ENCODE assay signal across 6 cellular contexts in the genomic region with DNA sequence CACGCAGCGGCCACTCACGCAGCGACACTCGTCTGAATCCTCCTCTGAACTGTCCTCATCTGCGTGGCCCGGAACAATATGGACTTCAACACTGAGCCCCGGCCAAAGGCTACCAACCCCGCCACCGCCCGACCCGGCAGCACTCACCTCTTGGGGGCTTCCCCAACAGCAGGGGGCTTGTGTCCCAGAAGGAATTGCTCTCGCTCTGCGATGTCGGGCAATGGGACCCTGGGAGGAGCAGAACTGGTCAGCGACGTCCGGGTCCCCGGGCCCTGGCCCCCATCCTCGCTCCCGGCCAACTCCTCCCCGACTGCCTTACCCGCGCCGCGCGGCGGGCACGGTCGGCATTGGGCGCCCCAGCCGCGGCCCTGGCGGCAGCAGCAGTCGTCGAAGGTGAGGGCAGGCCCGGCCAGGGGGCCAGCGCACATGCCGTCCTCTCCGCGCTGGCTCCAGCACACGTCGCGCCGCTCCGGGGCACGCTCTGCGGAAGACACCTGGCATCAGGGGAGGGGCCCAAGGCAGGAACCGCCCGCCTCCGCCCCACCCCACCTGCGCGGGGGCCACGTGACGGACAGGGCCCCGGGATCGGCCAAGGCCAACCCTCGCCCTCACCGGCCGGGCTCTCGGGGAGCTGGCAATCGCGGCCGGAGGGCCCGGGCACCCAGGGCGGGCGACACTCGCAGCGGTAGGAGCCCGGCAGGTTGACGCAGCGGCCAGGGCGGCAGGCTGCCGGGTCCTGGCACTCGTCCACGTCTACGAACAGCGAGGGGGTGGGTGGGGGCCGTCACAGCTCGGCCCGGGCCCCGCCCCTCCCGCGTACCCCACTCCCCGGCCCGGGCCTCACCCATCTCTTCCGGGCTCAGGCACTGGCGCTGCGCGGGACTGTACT. TPM values are rescaled to one million over a fixed set of nuclear protein-coding genes. Genes with fewer than 3 reads are reported as not detected.
A peak's percentile ranks its signal among the peaks of the same experiment; 100 is the strongest.
DNase-seq lines count a peak whose midpoint lies in the region; TF ChIP-seq lines count a peak whose summit lies in the region.

No MANE protein-coding gene starts in this region.

- H3K4me3 ChIP-seq in esophagus squamous epithelium = peak overlapping the region; percentile 40 to 82 (median 56)

- H3K36me3 Mint-ChIP-seq in activated T-cell treated with anti-CD3 and anti-CD28 coated beads, Interleukin-2, amount 50 U/mL, for 24 hours (ENCODE audit: low read depth) = peaks cover 56% of the 10 kb centered on the region
- H3K36me3 Mint-ChIP-seq in stimulated activated naive CD8-positive, alpha-beta T cell treated with anti-CD3 and anti-CD28 coated beads, Interleukin-15, Interleukin-2, amounts not matched to agents 100 ng/mL and 50 ng/mL, for 24 hours (ENCODE audit: low read depth) = peaks cover 10% of the 10 kb centered on the region

- H3K27ac ChIP-seq in esophagus squamous epithelium = peak overlapping the region; percentile 92 to 98 (median 96)

- peak in 2 of 6 experiments; percentile 6 to 44 for TF ChIP-seq CTCF in esophagus squamous epithelium (IDR thresholded peaks at IDR 0.05)

- peak in 1 of 4 donors; percentile 56 for TF ChIP-seq POLR2A in esophagus squamous epithelium (IDR thresholded peaks at IDR 0.05)

- WGBS in esophagus squamous epithelium, 2 donors = 13 to 53% methylated on average over 16 to 27 of the region's 90 CpGs

- H3K4me1 ChIP-seq in esophagus squamous epithelium = peaks cover 21 to 41% (median 25%) of the 10 kb centered on the region in 3 donors

- H3K9me3 Mint-ChIP-seq in activated T-cell treated with anti-CD3 and anti-CD28 coated beads, Interleukin-2, amount 50 U/mL, for 24 hours = no peaks in the 10 kb centered on the region
- H3K9me3 Mint-ChIP-seq in stimulated activated naive CD8-positive, alpha-beta T cell treated with anti-CD3 and anti-CD28 coated beads, Interleukin-15, Interleukin-2, amounts not matched to agents 100 ng/mL and 50 ng/mL, for 24 hours = no peaks in the 10 kb centered on the region

- peaks cover 27% of the 10 kb centered on the region for H3K4me1 Mint-ChIP-seq in activated T-cell treated with anti-CD3 and anti-CD28 coated beads, Interleukin-2, amount 50 U/mL, for 24 hours (ENCODE audit: low read depth)
- peaks cover 15% of the 10 kb centered on the region for H3K4me1 Mint-ChIP-seq in stimulated activated naive CD8-positive, alpha-beta T cell treated with anti-CD3 and anti-CD28 coated beads, Interleukin-15, Interleukin-2, amounts not matched to agents 100 ng/mL and 50 ng/mL, for 24 hours (ENCODE audit: low read depth)

- peak overlapping the region; percentile 80 for H3K4me3 Mint-ChIP-seq in activated T-cell treated with anti-CD3 and anti-CD28 coated beads, Interleukin-2, amount 50 U/mL, for 24 hours
- peak overlapping the region; percentile 81 for H3K4me3 Mint-ChIP-seq in stimulated activated naive CD8-positive, alpha-beta T cell treated with anti-CD3 and anti-CD28 coated beads, Interleukin-15, Interleukin-2, amounts not matched to agents 100 ng/mL and 50 ng/mL, for 24 hours

- intact Hi-C loops in esophagus squamous epithelium (cut with DNase I) = loop anchor here (5.0 to 10.0 kb wide), 2 partner anchors 33 to 75 kb away; a partner anchor contains a TSS

- H3K27me3 ChIP-seq in esophagus squamous epithelium = no peaks in the 10 kb centered on the region

- no peaks in the 10 kb centered on the region for H3K9me3 ChIP-seq in esophagus squamous epithelium

- peak overlapping the region; percentile 93 for H3K27ac Mint-ChIP-seq in activated T-cell treated with anti-CD3 and anti-CD28 coated beads, Interleukin-2, amount 50 U/mL, for 24 hours
- H3K27ac Mint-ChIP-seq in stimulated activated naive CD8-positive, alpha-beta T cell treated with anti-CD3 and anti-CD28 coated beads, Interleukin-15, Interleukin-2, amounts not matched to agents 100 ng/mL and 50 ng/mL, for 24 hours = peak overlapping the region; percentile 79

- H3K27me3 Mint-ChIP-seq in activated T-cell treated with anti-CD3 and anti-CD28 coated beads, Interleukin-2, amount 50 U/mL, for 24 hours = no peaks in the 10 kb centered on the region
- H3K27me3 Mint-ChIP-seq in stimulated activated naive CD8-positive, alpha-beta T cell treated with anti-CD3 and anti-CD28 coated beads, Interleukin-15, Interleukin-2, amounts not matched to agents 100 ng/mL and 50 ng/mL, for 24 hours = no peaks in the 10 kb centered on the region

- H3K36me3 ChIP-seq in esophagus squamous epithelium = peaks cover 13 to 63% (median 23%) of the 10 kb centered on the region in 3 donors

- DNase-seq in activated T-cell treated with anti-CD3 and anti-CD28 coated beads, Interleukin-2, amount 50 U/mL, for 24 hours = no peak
- DNase-seq in activated T-cell treated with anti-CD3 and anti-CD28 coated beads for 4 hours (no peak), NCI-H1105 (lab: John Stamatoyannopoulos, UW) (peak; percentile 57), esophagus squamous epithelium (lab: John Stamatoyannopoulos, UW) (no peak), occipital lobe (lab: John Stamatoyannopoulos, UW) (no peak)

RNA-seq across cellular contexts. Expression of a gene that starts 14.8 kb away (rescaled TPM):
- 10 to 100 TPM; 40.6 to 63.3 (median 52.6) TPM for total RNA-seq in esophagus squamous epithelium
- total RNA-seq in occipital lobe = 34.2 TPM

RNA-seq across cellular contexts. Expression of a gene that starts 18.5 kb away (rescaled TPM):
- total RNA-seq in esophagus squamous epithelium (10 to 100 TPM; 28.1 to 87.5 (median 54.0) TPM), occipital lobe (18.4 TPM)

RNA-seq across cellular contexts. Expression of a gene that starts 30.6 kb away (rescaled TPM):
- 10 to 100 TPM; 33.2 to 48.0 (median 40.0) TPM for total RNA-seq in esophagus squamous epithelium
- 23.6 TPM for total RNA-seq in occipital lobe

RNA-seq across cellular contexts. Expression of a gene that starts 32.7 kb away (rescaled TPM):
- total RNA-seq in esophagus squamous epithelium (10 to 100 TPM; 12.0 to 44.1 (median 23.9) TPM), occipital lobe (22.3 TPM)

RNA-seq across cellular contexts. Expression of a gene that starts 36.2 kb away (rescaled TPM):
- 100 to 1,000 TPM in 1 of 4 donors, 10 to 100 TPM in 3; 46.5 to 101 (median 87.4) TPM for total RNA-seq in esophagus squamous epithelium
- 9.7 TPM for total RNA-seq in occipital lobe
